ENCODE assay signal across 1 cellular context in the genomic region with DNA sequence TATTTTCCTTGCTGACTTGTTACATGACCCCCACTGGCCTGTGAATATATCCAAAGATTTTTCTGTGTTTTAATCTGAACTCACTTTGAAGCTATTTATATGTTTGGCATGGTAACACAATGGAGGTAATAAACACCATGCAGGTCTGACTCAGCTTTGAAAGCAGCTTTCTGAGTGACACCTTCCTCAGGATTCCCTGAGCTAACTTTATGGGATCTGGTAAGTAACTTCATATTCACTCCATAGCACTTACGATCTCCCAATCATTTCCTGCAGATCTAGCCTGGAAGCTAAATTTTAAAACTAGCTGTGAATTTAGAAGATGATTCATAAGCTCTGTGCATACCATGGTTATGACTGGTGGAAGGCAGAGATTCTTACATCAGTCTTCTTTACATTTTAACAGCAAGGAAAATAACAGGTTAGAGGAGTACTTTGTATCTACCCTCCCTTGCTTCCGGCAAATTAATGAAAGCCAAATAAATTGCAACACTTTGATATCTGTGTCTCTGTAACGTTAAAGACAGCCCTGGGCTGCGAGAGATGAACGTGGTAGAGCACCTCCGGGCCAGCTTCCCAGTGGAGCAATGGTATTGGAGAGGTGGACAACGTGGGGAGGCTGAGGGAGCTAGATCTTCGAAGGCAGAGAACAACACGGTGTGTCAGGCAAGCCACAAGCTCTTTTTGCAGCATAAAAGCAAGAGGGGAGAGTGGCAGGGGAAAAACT.
TF ChIP-seq lines count a peak whose summit lies in the region.

No MANE protein-coding gene starts in this region.

TF ChIP-seq in HepG2, 621 proteins besides CTCF, POLR2A, EP300 and RAD21 (continued from another document and continues in another):
- TF ChIP-seq, protein P1, sequence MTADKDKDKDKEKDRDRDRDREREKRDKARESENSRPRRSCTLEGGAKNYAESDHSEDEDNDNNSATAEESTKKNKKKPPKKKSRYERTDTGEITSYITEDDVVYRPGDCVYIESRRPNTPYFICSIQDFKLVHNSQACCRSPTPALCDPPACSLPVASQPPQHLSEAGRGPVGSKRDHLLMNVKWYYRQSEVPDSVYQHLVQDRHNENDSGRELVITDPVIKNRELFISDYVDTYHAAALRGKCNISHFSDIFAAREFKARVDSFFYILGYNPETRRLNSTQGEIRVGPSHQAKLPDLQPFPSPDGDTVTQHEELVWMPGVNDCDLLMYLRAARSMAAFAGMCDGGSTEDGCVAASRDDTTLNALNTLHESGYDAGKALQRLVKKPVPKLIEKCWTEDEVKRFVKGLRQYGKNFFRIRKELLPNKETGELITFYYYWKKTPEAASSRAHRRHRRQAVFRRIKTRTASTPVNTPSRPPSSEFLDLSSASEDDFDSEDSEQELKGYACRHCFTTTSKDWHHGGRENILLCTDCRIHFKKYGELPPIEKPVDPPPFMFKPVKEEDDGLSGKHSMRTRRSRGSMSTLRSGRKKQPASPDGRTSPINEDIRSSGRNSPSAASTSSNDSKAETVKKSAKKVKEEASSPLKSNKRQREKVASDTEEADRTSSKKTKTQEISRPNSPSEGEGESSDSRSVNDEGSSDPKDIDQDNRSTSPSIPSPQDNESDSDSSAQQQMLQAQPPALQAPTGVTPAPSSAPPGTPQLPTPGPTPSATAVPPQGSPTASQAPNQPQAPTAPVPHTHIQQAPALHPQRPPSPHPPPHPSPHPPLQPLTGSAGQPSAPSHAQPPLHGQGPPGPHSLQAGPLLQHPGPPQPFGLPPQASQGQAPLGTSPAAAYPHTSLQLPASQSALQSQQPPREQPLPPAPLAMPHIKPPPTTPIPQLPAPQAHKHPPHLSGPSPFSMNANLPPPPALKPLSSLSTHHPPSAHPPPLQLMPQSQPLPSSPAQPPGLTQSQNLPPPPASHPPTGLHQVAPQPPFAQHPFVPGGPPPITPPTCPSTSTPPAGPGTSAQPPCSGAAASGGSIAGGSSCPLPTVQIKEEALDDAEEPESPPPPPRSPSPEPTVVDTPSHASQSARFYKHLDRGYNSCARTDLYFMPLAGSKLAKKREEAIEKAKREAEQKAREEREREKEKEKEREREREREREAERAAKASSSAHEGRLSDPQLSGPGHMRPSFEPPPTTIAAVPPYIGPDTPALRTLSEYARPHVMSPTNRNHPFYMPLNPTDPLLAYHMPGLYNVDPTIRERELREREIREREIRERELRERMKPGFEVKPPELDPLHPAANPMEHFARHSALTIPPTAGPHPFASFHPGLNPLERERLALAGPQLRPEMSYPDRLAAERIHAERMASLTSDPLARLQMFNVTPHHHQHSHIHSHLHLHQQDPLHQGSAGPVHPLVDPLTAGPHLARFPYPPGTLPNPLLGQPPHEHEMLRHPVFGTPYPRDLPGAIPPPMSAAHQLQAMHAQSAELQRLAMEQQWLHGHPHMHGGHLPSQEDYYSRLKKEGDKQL (CRISPR knock-in tag; IDR thresholded peaks at IDR 0.05; ENCODE audit: low read depth) = no peak
- TF ChIP-seq FIP1L1 (IDR thresholded peaks at IDR 0.05; ENCODE audit: borderline replicate concordance, insufficient read depth, low read depth, low read length) = no peak
- TF ChIP-seq ZFX (CRISPR knock-in tag; IDR thresholded peaks at IDR 0.05; ENCODE audit: low read depth) = no peak
- peak; percentile 68 for TF ChIP-seq RARA (CRISPR knock-in tag; IDR thresholded peaks at IDR 0.05)
- TF ChIP-seq, protein P2, sequence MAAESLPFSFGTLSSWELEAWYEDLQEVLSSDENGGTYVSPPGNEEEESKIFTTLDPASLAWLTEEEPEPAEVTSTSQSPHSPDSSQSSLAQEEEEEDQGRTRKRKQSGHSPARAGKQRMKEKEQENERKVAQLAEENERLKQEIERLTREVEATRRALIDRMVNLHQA (CRISPR knock-in tag; IDR thresholded peaks at IDR 0.05) = no peak
- no peak for TF ChIP-seq ZEB1 (IDR thresholded peaks at IDR 0.05; ENCODE audit: insufficient replicate concordance, low read depth)
- TF ChIP-seq KDM2A (CRISPR knock-in tag; IDR thresholded peaks at IDR 0.05; ENCODE audit: borderline replicate concordance, low read depth) = peak; percentile 53; the same call in 1 of the 2 replicates
- no peak for TF ChIP-seq ISL2 (CRISPR knock-in tag; IDR thresholded peaks at IDR 0.05)
- TF ChIP-seq, protein P3, sequence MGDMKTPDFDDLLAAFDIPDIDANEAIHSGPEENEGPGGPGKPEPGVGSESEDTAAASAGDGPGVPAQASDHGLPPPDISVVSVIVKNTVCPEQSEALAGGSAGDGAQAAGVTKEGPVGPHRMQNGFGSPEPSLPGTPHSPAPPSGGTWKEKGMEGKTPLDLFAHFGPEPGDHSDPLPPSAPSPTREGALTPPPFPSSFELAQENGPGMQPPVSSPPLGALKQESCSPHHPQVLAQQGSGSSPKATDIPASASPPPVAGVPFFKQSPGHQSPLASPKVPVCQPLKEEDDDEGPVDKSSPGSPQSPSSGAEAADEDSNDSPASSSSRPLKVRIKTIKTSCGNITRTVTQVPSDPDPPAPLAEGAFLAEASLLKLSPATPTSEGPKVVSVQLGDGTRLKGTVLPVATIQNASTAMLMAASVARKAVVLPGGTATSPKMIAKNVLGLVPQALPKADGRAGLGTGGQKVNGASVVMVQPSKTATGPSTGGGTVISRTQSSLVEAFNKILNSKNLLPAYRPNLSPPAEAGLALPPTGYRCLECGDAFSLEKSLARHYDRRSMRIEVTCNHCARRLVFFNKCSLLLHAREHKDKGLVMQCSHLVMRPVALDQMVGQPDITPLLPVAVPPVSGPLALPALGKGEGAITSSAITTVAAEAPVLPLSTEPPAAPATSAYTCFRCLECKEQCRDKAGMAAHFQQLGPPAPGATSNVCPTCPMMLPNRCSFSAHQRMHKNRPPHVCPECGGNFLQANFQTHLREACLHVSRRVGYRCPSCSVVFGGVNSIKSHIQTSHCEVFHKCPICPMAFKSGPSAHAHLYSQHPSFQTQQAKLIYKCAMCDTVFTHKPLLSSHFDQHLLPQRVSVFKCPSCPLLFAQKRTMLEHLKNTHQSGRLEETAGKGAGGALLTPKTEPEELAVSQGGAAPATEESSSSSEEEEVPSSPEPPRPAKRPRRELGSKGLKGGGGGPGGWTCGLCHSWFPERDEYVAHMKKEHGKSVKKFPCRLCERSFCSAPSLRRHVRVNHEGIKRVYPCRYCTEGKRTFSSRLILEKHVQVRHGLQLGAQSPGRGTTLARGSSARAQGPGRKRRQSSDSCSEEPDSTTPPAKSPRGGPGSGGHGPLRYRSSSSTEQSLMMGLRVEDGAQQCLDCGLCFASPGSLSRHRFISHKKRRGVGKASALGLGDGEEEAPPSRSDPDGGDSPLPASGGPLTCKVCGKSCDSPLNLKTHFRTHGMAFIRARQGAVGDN (CRISPR knock-in tag; IDR thresholded peaks at IDR 0.05) = peak; percentile 65; the same call in 1 of the 2 replicates
- TF ChIP-seq, protein P4, sequence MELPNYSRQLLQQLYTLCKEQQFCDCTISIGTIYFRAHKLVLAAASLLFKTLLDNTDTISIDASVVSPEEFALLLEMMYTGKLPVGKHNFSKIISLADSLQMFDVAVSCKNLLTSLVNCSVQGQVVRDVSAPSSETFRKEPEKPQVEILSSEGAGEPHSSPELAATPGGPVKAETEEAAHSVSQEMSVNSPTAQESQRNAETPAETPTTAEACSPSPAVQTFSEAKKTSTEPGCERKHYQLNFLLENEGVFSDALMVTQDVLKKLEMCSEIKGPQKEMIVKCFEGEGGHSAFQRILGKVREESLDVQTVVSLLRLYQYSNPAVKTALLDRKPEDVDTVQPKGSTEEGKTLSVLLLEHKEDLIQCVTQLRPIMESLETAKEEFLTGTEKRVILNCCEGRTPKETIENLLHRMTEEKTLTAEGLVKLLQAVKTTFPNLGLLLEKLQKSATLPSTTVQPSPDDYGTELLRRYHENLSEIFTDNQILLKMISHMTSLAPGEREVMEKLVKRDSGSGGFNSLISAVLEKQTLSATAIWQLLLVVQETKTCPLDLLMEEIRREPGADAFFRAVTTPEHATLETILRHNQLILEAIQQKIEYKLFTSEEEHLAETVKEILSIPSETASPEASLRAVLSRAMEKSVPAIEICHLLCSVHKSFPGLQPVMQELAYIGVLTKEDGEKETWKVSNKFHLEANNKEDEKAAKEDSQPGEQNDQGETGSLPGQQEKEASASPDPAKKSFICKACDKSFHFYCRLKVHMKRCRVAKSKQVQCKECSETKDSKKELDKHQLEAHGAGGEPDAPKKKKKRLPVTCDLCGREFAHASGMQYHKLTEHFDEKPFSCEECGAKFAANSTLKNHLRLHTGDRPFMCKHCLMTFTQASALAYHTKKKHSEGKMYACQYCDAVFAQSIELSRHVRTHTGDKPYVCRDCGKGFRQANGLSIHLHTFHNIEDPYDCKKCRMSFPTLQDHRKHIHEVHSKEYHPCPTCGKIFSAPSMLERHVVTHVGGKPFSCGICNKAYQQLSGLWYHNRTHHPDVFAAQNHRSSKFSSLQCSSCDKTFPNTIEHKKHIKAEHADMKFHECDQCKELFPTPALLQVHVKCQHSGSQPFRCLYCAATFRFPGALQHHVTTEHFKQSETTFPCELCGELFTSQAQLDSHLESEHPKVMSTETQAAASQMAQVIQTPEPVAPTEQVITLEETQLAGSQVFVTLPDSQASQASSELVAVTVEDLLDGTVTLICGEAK (IDR thresholded peaks at IDR 0.05) = no peak
- TF ChIP-seq, protein P4 (CRISPR knock-in tag; IDR thresholded peaks at IDR 0.05) = no peak
- no peak for TF ChIP-seq ZNF563 (CRISPR knock-in tag; IDR thresholded peaks at IDR 0.05)
- peak; percentile 58; the same call in 1 of the 2 replicates for TF ChIP-seq HMG20A (CRISPR knock-in tag; IDR thresholded peaks at IDR 0.05; ENCODE audit: borderline replicate concordance)
- TF ChIP-seq, protein P5, sequence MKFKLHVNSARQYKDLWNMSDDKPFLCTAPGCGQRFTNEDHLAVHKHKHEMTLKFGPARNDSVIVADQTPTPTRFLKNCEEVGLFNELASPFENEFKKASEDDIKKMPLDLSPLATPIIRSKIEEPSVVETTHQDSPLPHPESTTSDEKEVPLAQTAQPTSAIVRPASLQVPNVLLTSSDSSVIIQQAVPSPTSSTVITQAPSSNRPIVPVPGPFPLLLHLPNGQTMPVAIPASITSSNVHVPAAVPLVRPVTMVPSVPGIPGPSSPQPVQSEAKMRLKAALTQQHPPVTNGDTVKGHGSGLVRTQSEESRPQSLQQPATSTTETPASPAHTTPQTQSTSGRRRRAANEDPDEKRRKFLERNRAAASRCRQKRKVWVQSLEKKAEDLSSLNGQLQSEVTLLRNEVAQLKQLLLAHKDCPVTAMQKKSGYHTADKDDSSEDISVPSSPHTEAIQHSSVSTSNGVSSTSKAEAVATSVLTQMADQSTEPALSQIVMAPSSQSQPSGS (CRISPR knock-in tag; IDR thresholded peaks at IDR 0.05) = 0 out of 2 replicates have a peak, but pooled peaks have one; percentile 19
- TF ChIP-seq ZNF235 (CRISPR knock-in tag; IDR thresholded peaks at IDR 0.05; ENCODE audit: borderline replicate concordance) = no peak
- TF ChIP-seq, protein P6, sequence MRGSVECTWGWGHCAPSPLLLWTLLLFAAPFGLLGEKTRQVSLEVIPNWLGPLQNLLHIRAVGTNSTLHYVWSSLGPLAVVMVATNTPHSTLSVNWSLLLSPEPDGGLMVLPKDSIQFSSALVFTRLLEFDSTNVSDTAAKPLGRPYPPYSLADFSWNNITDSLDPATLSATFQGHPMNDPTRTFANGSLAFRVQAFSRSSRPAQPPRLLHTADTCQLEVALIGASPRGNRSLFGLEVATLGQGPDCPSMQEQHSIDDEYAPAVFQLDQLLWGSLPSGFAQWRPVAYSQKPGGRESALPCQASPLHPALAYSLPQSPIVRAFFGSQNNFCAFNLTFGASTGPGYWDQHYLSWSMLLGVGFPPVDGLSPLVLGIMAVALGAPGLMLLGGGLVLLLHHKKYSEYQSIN (CRISPR knock-in tag; IDR thresholded peaks at IDR 0.05; ENCODE audit: borderline replicate concordance) = no peak
- no peak for TF ChIP-seq ZNF263 (CRISPR knock-in tag; IDR thresholded peaks at IDR 0.05)
- no peak for TF ChIP-seq NCOR1 (IDR thresholded peaks at IDR 0.05; ENCODE audit: borderline replicate concordance, low read length)
- TF ChIP-seq, protein P7, sequence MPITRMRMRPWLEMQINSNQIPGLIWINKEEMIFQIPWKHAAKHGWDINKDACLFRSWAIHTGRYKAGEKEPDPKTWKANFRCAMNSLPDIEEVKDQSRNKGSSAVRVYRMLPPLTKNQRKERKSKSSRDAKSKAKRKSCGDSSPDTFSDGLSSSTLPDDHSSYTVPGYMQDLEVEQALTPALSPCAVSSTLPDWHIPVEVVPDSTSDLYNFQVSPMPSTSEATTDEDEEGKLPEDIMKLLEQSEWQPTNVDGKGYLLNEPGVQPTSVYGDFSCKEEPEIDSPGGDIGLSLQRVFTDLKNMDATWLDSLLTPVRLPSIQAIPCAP (CRISPR knock-in tag; IDR thresholded peaks at IDR 0.05; ENCODE audit: low read depth) = no peak
- TF ChIP-seq GPN1 (CRISPR knock-in tag; IDR thresholded peaks at IDR 0.05; ENCODE audit: borderline replicate concordance) = no peak
- no peak for TF ChIP-seq ZBTB7A (CRISPR knock-in tag; IDR thresholded peaks at IDR 0.05)
- TF ChIP-seq LCORL (IDR thresholded peaks at IDR 0.05) = no peak
- peak; percentile 27; the same call in 1 of the 2 replicates for TF ChIP-seq LCORL (CRISPR knock-in tag; IDR thresholded peaks at IDR 0.05)
- no peak for TF ChIP-seq ZNF121 (CRISPR knock-in tag; IDR thresholded peaks at IDR 0.05)
- TF ChIP-seq ZNF12 (CRISPR knock-in tag; IDR thresholded peaks at IDR 0.05) = 0 out of 2 replicates have a peak, but pooled peaks have one; percentile 29
- no peak for TF ChIP-seq MZF1 (CRISPR knock-in tag; IDR thresholded peaks at IDR 0.05; ENCODE audit: borderline replicate concordance)
- no peak for TF ChIP-seq REL (CRISPR knock-in tag; conservative IDR thresholded peaks at IDR 0.05)
